ENCODE assay signal across 17 cellular contexts in genomic region chr14:57831981-57832380, GRCh38. TPM values are rescaled to one million over a fixed set of nuclear protein-coding genes. Genes with fewer than 3 reads are reported as not detected.
A peak's percentile ranks its signal among the peaks of the same experiment; 100 is the strongest.
DNase-seq lines count a peak whose midpoint lies in the region; ATAC-seq and TF ChIP-seq lines count a peak whose summit lies in the region.
"Had no signal": no experiment of that assay in that cellular context is flagged by ENCODE, and none has a peak within 500 bp of the region (broad histone marks: within the 10 kb centered on the region; RNA-seq: fewer than 3 reads in every experiment).

No MANE protein-coding gene starts in this region.

- H3K9me3 Mint-ChIP-seq in endothelial cell (ENCODE audit: unreplicated experiment) (no peaks in the 10 kb centered on the region), T-cell (peaks cover 0 to 4% (median 0%) of the 10 kb centered on the region in 3 donors)
- H3K9me3 Mint-ChIP-seq: activated CD8-positive, alpha-beta T cell treated with anti-CD3 and anti-CD28 coated beads for 36 hours had no signal

- no peak overlapping the region for H2BK120ac ChIP-seq in neuronal stem cell (ENCODE audit: low read depth, low read length)

- WGBS in neuronal stem cell (ENCODE audit: extremely low coverage in 2 of 2, insufficient read length in 2 of 2, insufficient replicate concordance in 1 of 2), 2 donors = no CpG with 5 or more reads among the region's 5 CpGs
- WGBS in adrenal gland, 4 donors = 22 to 34% (median 27%) methylated on average over 4 to 5 of the region's 5 CpGs

- POLR2A ChIA-PET in T-cell (lab: Charles Lee) = no interaction called here

- no peak overlapping the region for H3K4me2 ChIP-seq in neuronal stem cell (ENCODE audit: insufficient read depth, low read length, poor library complexity, severe bottlenecking)

- no peak overlapping the region for H3K18ac ChIP-seq in neuronal stem cell (ENCODE audit: low read length)

- no peak overlapping the region for H2BK5ac ChIP-seq in neuronal stem cell (ENCODE audit: low read length)

- no peaks in the 10 kb centered on the region for H3K9me3 ChIP-seq in neuronal stem cell (replicated peaks in 1 of 2; ENCODE audit: control insufficient read depth in 2 of 2, insufficient read depth in 1 of 2, low read depth in 1 of 2, low read length in 2 of 2)
- H3K9me3 ChIP-seq in adrenal gland (replicated peaks in 1 of 3) = no peaks in the 10 kb centered on the region
- H3K9me3 ChIP-seq: BE2C, testis had no signal

- H3K27me3 Mint-ChIP-seq in endothelial cell (ENCODE audit: unreplicated experiment) = no peaks in the 10 kb centered on the region
- H3K27me3 Mint-ChIP-seq in T-cell = peaks cover 0 to 18% of the 10 kb centered on the region in 2 donors

- no peak overlapping the region for H4K91ac ChIP-seq in neuronal stem cell (ENCODE audit: low read depth, low read length, poor library complexity)

- H3K9ac ChIP-seq in neuronal stem cell (ENCODE audit: low read depth, low read length, poor library complexity) = no peak overlapping the region

- no peak overlapping the region for H3K14ac ChIP-seq in neuronal stem cell (ENCODE audit: low read length)

- H3K23ac ChIP-seq in neuronal stem cell (ENCODE audit: low read depth, low read length, poor library complexity) = no peak overlapping the region

- ATAC-seq in T-cell (replicated peaks in 1 of 4) = no peak
- ATAC-seq: activated CD8-positive, alpha-beta T cell treated with anti-CD3 and anti-CD28 coated beads for 36 hours; sciatic nerve had no signal

- no peaks in the 10 kb centered on the region for H3K79me1 ChIP-seq in neuronal stem cell (ENCODE audit: low read depth, low read length)

- intact Hi-C loops in adrenal gland (cut with DNase I) = no loop called here

- DNase-seq in H7 (peak; percentile 21), NCI-H526 treated with DMSO at 0.1 percent for 48 hours (lab: John Stamatoyannopoulos, UW) (peak; percentile 73), endothelial cell (ENCODE audit: low spot score) (peak; percentile 11), neuronal stem cell (ENCODE audit: low spot score) (peak; percentile 12), adrenal gland (no peak), T-cell (no peak), KG1 (lab: John Stamatoyannopoulos, UW) (no peak)
- DNase-seq: activated CD8-positive, alpha-beta T cell treated with anti-CD3 and anti-CD28 coated beads for 36 hours; BE2C; kidney; midbrain; NCI-H1417 treated with DMSO at 0.1 percent for 48 hours; NCI-H2227 treated with DMSO at 0.1 percent for 48 hours; stimulated activated CD4-positive, alpha-beta T cell treated with anti-CD3 and anti-CD28 coated beads, Interleukin-2, amount 100 ng/mL, for 24 hours; testis had no signal

- H2AFZ ChIP-seq in neuronal stem cell (ENCODE audit: low read length) = no peak overlapping the region

- no peak overlapping the region for H3K27ac Mint-ChIP-seq in endothelial cell (ENCODE audit: unreplicated experiment)
- no peak overlapping the region for H3K27ac Mint-ChIP-seq in T-cell
- H3K27ac Mint-ChIP-seq: activated CD8-positive, alpha-beta T cell treated with anti-CD3 and anti-CD28 coated beads for 36 hours had no signal

- H3K4me1 ChIP-seq in neuronal stem cell (ENCODE audit: control insufficient read depth in 2 of 2, insufficient read depth in 1 of 2, low read depth in 1 of 2, low read length in 2 of 2) (peaks cover 0 to 4% of the 10 kb centered on the region in 2 donors), adrenal gland (replicated peaks in 1 of 2) (no peaks in the 10 kb centered on the region)
- H3K4me1 ChIP-seq: BE2C, testis had no signal

- H3K4ac ChIP-seq in neuronal stem cell (ENCODE audit: low read length) = no peak overlapping the region

- no peak for TF ChIP-seq POLR2A in adrenal gland (IDR thresholded peaks at IDR 0.05)

- no peak overlapping the region for H3K4me3 ChIP-seq in H7 (ENCODE audit: insufficient read depth, low read depth, low read length)
- no peak overlapping the region for H3K4me3 ChIP-seq in neuronal stem cell (ENCODE audit: low read length in 2 of 2)
- H3K4me3 ChIP-seq in adrenal gland = no peak overlapping the region
- H3K4me3 ChIP-seq: testis had no signal

- no peaks in the 10 kb centered on the region for H3K36me3 ChIP-seq in H7 (replicated peaks; ENCODE audit: control insufficient read depth, insufficient read depth, low read length)
- H3K36me3 ChIP-seq in neuronal stem cell (replicated peaks in 1 of 2; ENCODE audit: control insufficient read depth in 2 of 2, insufficient read depth in 2 of 2, low read length in 2 of 2) = no peaks in the 10 kb centered on the region
- no peaks in the 10 kb centered on the region for H3K36me3 ChIP-seq in adrenal gland (replicated peaks in 1 of 2)
- H3K36me3 ChIP-seq: BE2C had no signal

- CTCF ChIA-PET in T-cell (lab: Charles Lee) = no interaction called here

- no peak overlapping the region for H2AK5ac ChIP-seq in neuronal stem cell (ENCODE audit: low read depth, low read length)

- H2BK15ac ChIP-seq in neuronal stem cell (ENCODE audit: low read length) = no peak overlapping the region

- H3K27ac ChIP-seq in neuronal stem cell (replicated peaks; ENCODE audit: low read length) (no peak overlapping the region), adrenal gland (no peak overlapping the region)
- H3K27ac ChIP-seq: testis, VCaP had no signal

- H2BK12ac ChIP-seq in neuronal stem cell (ENCODE audit: low read length) = no peak overlapping the region

- TF ChIP-seq CTCF in endothelial cell (IDR thresholded peaks at IDR 0.05; ENCODE audit: unreplicated experiment) = no peak
- no peak for TF ChIP-seq CTCF in adrenal gland (IDR thresholded peaks at IDR 0.05)

- H3K4me1 Mint-ChIP-seq in endothelial cell (ENCODE audit: unreplicated experiment) (peaks cover 2% of the 10 kb centered on the region), T-cell (no peaks in the 10 kb centered on the region)

- no peak overlapping the region for H4K8ac ChIP-seq in neuronal stem cell (ENCODE audit: low read depth, low read length)

- H3K27me3 ChIP-seq in H7 (ENCODE audit: control insufficient read depth, insufficient read depth, low read length) (no peaks in the 10 kb centered on the region), neuronal stem cell (ENCODE audit: control insufficient read depth in 3 of 3, insufficient read depth in 3 of 3, low read depth in 1 of 3, low read length in 3 of 3) (no peaks in the 10 kb centered on the region), adrenal gland (peaks cover 5% of the 10 kb centered on the region)
- H3K27me3 ChIP-seq: BE2C, testis had no signal

- no peak overlapping the region for H3K4me3 Mint-ChIP-seq in endothelial cell (ENCODE audit: unreplicated experiment)
- no peak overlapping the region for H3K4me3 Mint-ChIP-seq in T-cell
- H3K4me3 Mint-ChIP-seq: activated CD8-positive, alpha-beta T cell treated with anti-CD3 and anti-CD28 coated beads for 36 hours had no signal

- H3K36me3 Mint-ChIP-seq in endothelial cell (ENCODE audit: low read depth, unreplicated experiment) = no peaks in the 10 kb centered on the region
- no peaks in the 10 kb centered on the region for H3K36me3 Mint-ChIP-seq in T-cell

RNA-seq across cellular contexts. Expression of gene SLC35F4, which starts 33.9 kb away (rescaled TPM):
- total RNA-seq in H7 (2014; rRNA removed; shearing (Covaris generic)) = not detected in 2 replicates
- total RNA-seq in endothelial cell (ENCODE audit: unreplicated experiment) = not detected
- polyA plus RNA-seq in neuronal stem cell (2013, experiment 1 of 2) = 0.13 TPM
- 0.08 TPM for polyA plus RNA-seq in neuronal stem cell (2013, experiment 2 of 2)
- not detected for total RNA-seq in adrenal gland
- not detected for polyA plus RNA-seq in adrenal gland
- total RNA-seq in T-cell = not detected
- total RNA-seq: activated CD8-positive, alpha-beta T cell treated with anti-CD3 and anti-CD28 coated beads for 36 hours; kidney; sciatic nerve had no signal

Comparison
In these comparisons a context has a peak if more than half of its experiments do, and no peak if none do; other contexts are left out.
1. DNase-seq: peak in H7 (single experiment), NCI-H526 treated with DMSO at 0.1 percent for 48 hours (single experiment), endothelial cell (single experiment) and neuronal stem cell (single experiment); none in adrenal gland (0 of 7), T-cell (0 of 34) and KG1 (single experiment).